ENCODE assay signal across 1 cellular context in genomic region chr6:139602577-139602976, GRCh38.
TF ChIP-seq lines count a peak whose summit lies in the region.

No MANE protein-coding gene starts in this region.

TF ChIP-seq in K562, 482 proteins besides CTCF, POLR2A, EP300 and RAD21 (continued from another document and continues in another):
- no peak for TF ChIP-seq GTF3C2 (IDR thresholded peaks at IDR 0.05; ENCODE audit: borderline replicate concordance, extremely low read depth, insufficient read length)
- TF ChIP-seq ZNF699 (CRISPR knock-in tag; IDR thresholded peaks at IDR 0.05; ENCODE audit: insufficient replicate concordance), result no peak
- TF ChIP-seq ZFPM2 (CRISPR knock-in tag; IDR thresholded peaks at IDR 0.05), result no peak
- 0 out of 2 replicates have a peak, but pooled peaks have one; percentile 10 for TF ChIP-seq CXXC5 (CRISPR knock-in tag; IDR thresholded peaks at IDR 0.05)
- no peak for TF ChIP-seq PML (IDR thresholded peaks at IDR 0.05; ENCODE audit: low read length)
- TF ChIP-seq ETV1 (tag; conservative IDR thresholded peaks at IDR 0.05; ENCODE audit: low read depth), result no peak
- no peak for TF ChIP-seq TCFL5 (CRISPR knock-in tag; conservative IDR thresholded peaks at IDR 0.05)
- TF ChIP-seq NFIC (IDR thresholded peaks at IDR 0.05), result no peak
- no peak for TF ChIP-seq E2F3 (CRISPR knock-in tag; IDR thresholded peaks at IDR 0.05)
- TF ChIP-seq CBFA2T2 (conservative IDR thresholded peaks at IDR 0.05), result peak; percentile 50; the same call in 1 of the 2 replicates
- TF ChIP-seq MGA (IDR thresholded peaks at IDR 0.05), result no peak
- no peak for TF ChIP-seq NFE2L1 (tag; IDR thresholded peaks at IDR 0.05; ENCODE audit: borderline replicate concordance, low read depth)
- TF ChIP-seq JUN (IDR thresholded peaks at IDR 0.05; ENCODE audit: borderline replicate concordance, low read depth, low read length), result no peak
- TF ChIP-seq JUN (CRISPR knock-in tag; IDR thresholded peaks at IDR 0.05; ENCODE audit: borderline replicate concordance), result no peak
- no peak for TF ChIP-seq RCOR1 (IDR thresholded peaks at IDR 0.05; ENCODE audit: borderline replicate concordance in 1 of 2, low read depth in 2 of 2, low read length in 2 of 2)
- TF ChIP-seq RBM17 (IDR thresholded peaks at IDR 0.05; ENCODE audit: borderline replicate concordance, low read depth, low read length), result no peak
- no peak for TF ChIP-seq POLR2G (IDR thresholded peaks at IDR 0.05; ENCODE audit: low read depth, low read length)
- no peak for TF ChIP-seq ESRRB (CRISPR knock-in tag; IDR thresholded peaks at IDR 0.05; ENCODE audit: borderline replicate concordance)
- TF ChIP-seq NCOR1 (IDR thresholded peaks at IDR 0.05), result peak; percentile 54
- no peak for TF ChIP-seq THAP12 (CRISPR knock-in tag; IDR thresholded peaks at IDR 0.05)
- no peak for TF ChIP-seq SPI1 (IDR thresholded peaks at IDR 0.05; ENCODE audit: borderline replicate concordance, low read depth, low read length)
- no peak for TF ChIP-seq ERF (CRISPR knock-in tag; IDR thresholded peaks at IDR 0.05)
- TF ChIP-seq HCFC1 (IDR thresholded peaks at IDR 0.05; ENCODE audit: low read depth, low read length), result no peak
- TF ChIP-seq ARID1B (IDR thresholded peaks at IDR 0.05), result peak; percentile 80
- 0 out of 2 replicates have a peak, but pooled peaks have one; percentile 40 for TF ChIP-seq ARID2 (IDR thresholded peaks at IDR 0.05)
- TF ChIP-seq CEBPZ (IDR thresholded peaks at IDR 0.05; ENCODE audit: borderline replicate concordance, low read depth, low read length), result no peak
- TF ChIP-seq TCF3 (CRISPR knock-in tag; IDR thresholded peaks at IDR 0.05), result peak; percentile 64
- TF ChIP-seq SUPT5H (IDR thresholded peaks at IDR 0.05), result no peak
- no peak for TF ChIP-seq ZNF696 (CRISPR knock-in tag; conservative IDR thresholded peaks at IDR 0.05)
- TF ChIP-seq ZNF609 (CRISPR knock-in tag; IDR thresholded peaks at IDR 0.05; ENCODE audit: borderline replicate concordance), result no peak
- TF ChIP-seq KDM5B (IDR thresholded peaks at IDR 0.05; ENCODE audit: insufficient replicate concordance, low read depth, low read length), result no peak
- no peak for TF ChIP-seq ZNF785 (CRISPR knock-in tag; IDR thresholded peaks at IDR 0.05)
- TF ChIP-seq PHB2 (IDR thresholded peaks at IDR 0.05; ENCODE audit: low read depth), result 0 out of 2 replicates have a peak, but pooled peaks have one; percentile 12
- TF ChIP-seq THRAP3 (IDR thresholded peaks at IDR 0.05; ENCODE audit: borderline replicate concordance), result no peak
